In the genomic region with DNA sequence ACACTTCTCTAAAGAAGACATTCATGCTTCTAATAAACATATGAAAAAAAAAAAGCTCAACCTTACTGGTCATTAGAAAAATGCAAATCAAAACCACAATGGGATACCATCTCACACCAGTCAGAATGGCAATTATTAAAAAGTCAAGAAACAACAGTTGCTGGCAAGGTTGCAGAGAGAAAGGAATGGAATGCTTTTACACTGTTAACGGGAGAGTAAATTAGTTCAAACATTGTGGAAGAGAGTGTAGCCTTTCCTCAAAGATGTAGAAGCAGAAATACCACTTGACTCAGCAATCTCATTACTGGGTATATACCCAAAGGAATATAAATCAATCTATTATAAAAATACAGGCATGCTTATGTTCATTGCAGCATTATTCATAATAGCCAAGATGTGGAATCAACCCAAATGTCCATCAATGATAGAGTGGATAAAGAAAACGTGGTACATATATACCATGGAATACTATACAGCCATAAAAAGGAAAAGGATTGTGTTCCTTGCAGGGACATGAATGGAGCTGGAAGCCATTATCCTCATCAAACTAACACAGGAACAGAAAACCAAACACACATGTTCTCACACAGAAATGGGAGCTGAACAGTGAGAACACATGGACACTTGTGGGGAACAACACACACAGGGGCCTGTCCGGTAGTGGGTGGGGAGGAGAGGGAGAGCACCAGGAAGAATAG, we compare ENCODE assay signal across 10 cellular contexts. TPM values are rescaled to one million over a fixed set of nuclear protein-coding genes. Genes with fewer than 3 reads are reported as not detected.
"Had no signal": no experiment of that assay in that cellular context is flagged by ENCODE, and none has a peak within 500 bp of the region (broad histone marks: within the 10 kb centered on the region; RNA-seq: fewer than 3 reads in every experiment).

No MANE protein-coding gene starts in this region.

RNA-seq across cellular contexts. Expression of gene OR51B2, which starts 10.6 kb away (rescaled TPM):
- total RNA-seq: MCF 10A; NCI-H460; OCI-LY7; PC-9; Right ventricle myocardium inferior; SJCRH30; T-cell; T-helper 1 cell treated with Interleukin-12 subunit alpha and Interleukin-12 subunit beta and Interleukin-4 antibody, amounts not matched to agents 30 ng/mL and 1 ng/mL, for 36 hours had no signal

RNA-seq across cellular contexts. Expression of gene OR51B4, which starts 11.7 kb away (rescaled TPM):
- total RNA-seq: MCF 10A; NCI-H460; OCI-LY7; PC-9; Right ventricle myocardium inferior; RPMI7951; SJCRH30; T-cell; T-helper 1 cell treated with Interleukin-12 subunit alpha and Interleukin-12 subunit beta and Interleukin-4 antibody, amounts not matched to agents 30 ng/mL and 1 ng/mL, for 36 hours had no signal

RNA-seq across cellular contexts. Expression of gene OR51B5, which starts 29.8 kb away (rescaled TPM):
- total RNA-seq: MCF 10A; NCI-H460; Right ventricle myocardium inferior; T-helper 1 cell treated with Interleukin-12 subunit alpha and Interleukin-12 subunit beta and Interleukin-4 antibody, amounts not matched to agents 30 ng/mL and 1 ng/mL, for 36 hours had no signal

RNA-seq across cellular contexts. Expression of gene OR51B6, which starts 37.8 kb away (rescaled TPM):
- total RNA-seq: MCF 10A; NCI-H460; OCI-LY7; PC-9; Right ventricle myocardium inferior; RPMI7951; SJCRH30; SK-MEL-5; T-cell; T-helper 1 cell treated with Interleukin-12 subunit alpha and Interleukin-12 subunit beta and Interleukin-4 antibody, amounts not matched to agents 30 ng/mL and 1 ng/mL, for 36 hours had no signal

RNA-seq across cellular contexts. Expression of gene HBE1, which starts 43.7 kb away (rescaled TPM):
- total RNA-seq: MCF 10A; OCI-LY7; Right ventricle myocardium inferior; T-helper 1 cell treated with Interleukin-12 subunit alpha and Interleukin-12 subunit beta and Interleukin-4 antibody, amounts not matched to agents 30 ng/mL and 1 ng/mL, for 36 hours had no signal
